ENCODE assay signal across 8 cellular contexts in genomic region chr11:124799384-124800225, GRCh38. TPM values are rescaled to one million over a fixed set of nuclear protein-coding genes. Genes with fewer than 3 reads are reported as not detected.
DNase-seq lines count a peak whose midpoint lies in the region; ATAC-seq and TF ChIP-seq lines count a peak whose summit lies in the region.

No MANE protein-coding gene starts in this region.

- DNase-seq in SKM-1 treated with dmso at 0.1 percent for 144 hours (lab: John Stamatoyannopoulos, UW; ENCODE audit: unreplicated experiment) (peak; percentile 12), SKM-1 (lab: John Stamatoyannopoulos, UW; ENCODE audit: unreplicated experiment) (no peak), RKO (ENCODE audit: low spot score) (peak; percentile 50), globus pallidus (ENCODE audit: low spot score) (peak; percentile 8), aorta (peak; percentile 62 to 82)
- DNase-seq in activated naive CD4-positive, alpha-beta T cell (lab: John Stamatoyannopoulos, UW): peak in 3 of 4 experiments; percentile 19 to 42 (median 30)

- 0% methylated on average over 44 to 81 of the region's 81 CpGs for WGBS in aorta, 2 donors

- ATAC-seq in HG02973 (IDR thresholded peaks at IDR 0.05; ENCODE audit: unreplicated experiment): peak; percentile 31
- ATAC-seq in aorta (ENCODE audit: low FRiP score): peak; percentile 43

- H3K9me3 ChIP-seq in parathyroid adenoma (ENCODE audit: control insufficient read depth, low read length) (no peaks in the 10 kb centered on the region), aorta (ENCODE audit: control insufficient read depth, low read length) (no peaks in the 10 kb centered on the region)

- H3K27me3 ChIP-seq in parathyroid adenoma (ENCODE audit: control insufficient read depth, insufficient read depth, low read length) (no peaks in the 10 kb centered on the region), aorta (ENCODE audit: control insufficient read depth in 1 of 2, insufficient read depth in 2 of 2, low read length in 1 of 2) (no peaks in the 10 kb centered on the region)

- H3K9ac ChIP-seq in parathyroid adenoma: no peak overlapping the region

- peaks cover 13% of the 10 kb centered on the region for H3K79me2 ChIP-seq in parathyroid adenoma

- H3K4me3 ChIP-seq in parathyroid adenoma (ENCODE audit: low read depth, low read length): peak overlapping the region; percentile 80
- peak overlapping the region; percentile 95 to 97 for H3K4me3 ChIP-seq in aorta (ENCODE audit: low read length in 2 of 2)

- H3K36me3 ChIP-seq in parathyroid adenoma (ENCODE audit: control insufficient read depth, insufficient read depth, low read length): no peaks in the 10 kb centered on the region
- H3K36me3 ChIP-seq in aorta (ENCODE audit: control insufficient read depth in 1 of 2, insufficient read depth in 2 of 2, low read length in 1 of 2): no peaks in the 10 kb centered on the region

- peak overlapping the region; percentile 99 for H2AFZ ChIP-seq in parathyroid adenoma

- peak overlapping the region; percentile 74 for H3K4me2 ChIP-seq in parathyroid adenoma (ENCODE audit: low read length)

- H3K4me1 ChIP-seq in parathyroid adenoma (no peaks in the 10 kb centered on the region), aorta (ENCODE audit: control insufficient read depth in 1 of 2, insufficient read depth in 2 of 2, low read length in 2 of 2) (peaks cover 1 to 6% of the 10 kb centered on the region in 2 donors)

- intact Hi-C loops in aorta (cut with DNase I): loop anchor here (2.0 to 10.0 kb wide), 5 partner anchors 37 to 155 kb away; partner anchors contain the start of genes ESAM (in 2 of the 2), SIAE (in 1 of the 2) and SPA17 (in 1 of the 2)

- TF ChIP-seq CTCF in parathyroid adenoma (IDR thresholded peaks at IDR 0.05): no peak

- peak overlapping the region; percentile 98 for H3K27ac ChIP-seq in parathyroid adenoma
- peak overlapping the region; percentile 77 to 99 for H3K27ac ChIP-seq in aorta (ENCODE audit: low read depth in 1 of 2, low read length in 2 of 2)

RNA-seq across cellular contexts. Expression of gene MSANTD2, which starts 0.6 kb away (rescaled TPM):
- total RNA-seq in aorta: 10 to 100 TPM; 21.5 to 23.6 TPM
- polyA plus RNA-seq in aorta: 10 to 100 TPM in 1 of 2 donors, 1 to 10 TPM in 1; 6.3 to 18.0 TPM

RNA-seq across cellular contexts. Expression of gene ESAM, which starts 37.5 kb away (rescaled TPM):
- total RNA-seq in aorta: 100 to 1,000 TPM in 1 of 2 donors, 10 to 100 TPM in 1; 95.1 to 182 TPM
- 100 to 1,000 TPM in 1 of 2 donors, 10 to 100 TPM in 1; 33.2 to 110 TPM for polyA plus RNA-seq in aorta

RNA-seq across cellular contexts. Expression of gene VSIG2, which starts 47.5 kb away (rescaled TPM):
- 1 to 10 TPM; 3.8 to 6.9 TPM for total RNA-seq in aorta
- polyA plus RNA-seq in aorta: 1 to 10 TPM; 1.9 to 3.1 TPM

RNA-seq across cellular contexts. Expression of gene NRGN, which starts 59.9 kb away (rescaled TPM):
- 10 to 100 TPM; 33.2 to 41.1 TPM for total RNA-seq in aorta
- polyA plus RNA-seq in aorta: 10 to 100 TPM; 15.4 to 38.5 TPM
